ENCODE assay signal across 1 cellular context in genomic region chr1:24971539-24971938, GRCh38.
TF ChIP-seq lines count a peak whose summit lies in the region.

No MANE protein-coding gene starts in this region.

TF ChIP-seq in GM23338, 12 proteins besides CTCF, POLR2A, EP300 and RAD21:
- no peak for TF ChIP-seq ZNF462 (CRISPR knock-in tag; IDR thresholded peaks at IDR 0.05)
- TF ChIP-seq NANOG (IDR thresholded peaks at IDR 0.05; ENCODE audit: borderline replicate concordance), result no peak
- TF ChIP-seq ZNF331 (CRISPR knock-in tag; IDR thresholded peaks at IDR 0.05; ENCODE audit: low read depth), result no peak
- no peak for TF ChIP-seq EZH2 (IDR thresholded peaks at IDR 0.05; ENCODE audit: low read depth, unreplicated experiment)
- TF ChIP-seq CREB1 (CRISPR knock-in tag; IDR thresholded peaks at IDR 0.05; ENCODE audit: low read depth), result no peak
- TF ChIP-seq STAT1 (IDR thresholded peaks at IDR 0.05; ENCODE audit: unreplicated experiment), result no peak
- TF ChIP-seq JUNB (IDR thresholded peaks at IDR 0.05; ENCODE audit: unreplicated experiment), result no peak
- no peak for TF ChIP-seq POLR2AphosphoS5 (IDR thresholded peaks at IDR 0.05; ENCODE audit: low read depth)
- TF ChIP-seq ETS1 (IDR thresholded peaks at IDR 0.05), result no peak
- TF ChIP-seq, protein P1, sequence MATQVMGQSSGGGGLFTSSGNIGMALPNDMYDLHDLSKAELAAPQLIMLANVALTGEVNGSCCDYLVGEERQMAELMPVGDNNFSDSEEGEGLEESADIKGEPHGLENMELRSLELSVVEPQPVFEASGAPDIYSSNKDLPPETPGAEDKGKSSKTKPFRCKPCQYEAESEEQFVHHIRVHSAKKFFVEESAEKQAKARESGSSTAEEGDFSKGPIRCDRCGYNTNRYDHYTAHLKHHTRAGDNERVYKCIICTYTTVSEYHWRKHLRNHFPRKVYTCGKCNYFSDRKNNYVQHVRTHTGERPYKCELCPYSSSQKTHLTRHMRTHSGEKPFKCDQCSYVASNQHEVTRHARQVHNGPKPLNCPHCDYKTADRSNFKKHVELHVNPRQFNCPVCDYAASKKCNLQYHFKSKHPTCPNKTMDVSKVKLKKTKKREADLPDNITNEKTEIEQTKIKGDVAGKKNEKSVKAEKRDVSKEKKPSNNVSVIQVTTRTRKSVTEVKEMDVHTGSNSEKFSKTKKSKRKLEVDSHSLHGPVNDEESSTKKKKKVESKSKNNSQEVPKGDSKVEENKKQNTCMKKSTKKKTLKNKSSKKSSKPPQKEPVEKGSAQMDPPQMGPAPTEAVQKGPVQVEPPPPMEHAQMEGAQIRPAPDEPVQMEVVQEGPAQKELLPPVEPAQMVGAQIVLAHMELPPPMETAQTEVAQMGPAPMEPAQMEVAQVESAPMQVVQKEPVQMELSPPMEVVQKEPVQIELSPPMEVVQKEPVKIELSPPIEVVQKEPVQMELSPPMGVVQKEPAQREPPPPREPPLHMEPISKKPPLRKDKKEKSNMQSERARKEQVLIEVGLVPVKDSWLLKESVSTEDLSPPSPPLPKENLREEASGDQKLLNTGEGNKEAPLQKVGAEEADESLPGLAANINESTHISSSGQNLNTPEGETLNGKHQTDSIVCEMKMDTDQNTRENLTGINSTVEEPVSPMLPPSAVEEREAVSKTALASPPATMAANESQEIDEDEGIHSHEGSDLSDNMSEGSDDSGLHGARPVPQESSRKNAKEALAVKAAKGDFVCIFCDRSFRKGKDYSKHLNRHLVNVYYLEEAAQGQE (IDR thresholded peaks at IDR 0.05; ENCODE audit: unreplicated experiment), result no peak
- no peak for TF ChIP-seq EZH2phosphoT487 (IDR thresholded peaks at IDR 0.05; ENCODE audit: unreplicated experiment)
- TF ChIP-seq ZNF114 (CRISPR knock-in tag; IDR thresholded peaks at IDR 0.05), result no peak
TF ChIP-seq in GM23338: peak in this region for 0.
